Comparison of ENCODE assay signal across 8 cellular contexts in the genomic region with DNA sequence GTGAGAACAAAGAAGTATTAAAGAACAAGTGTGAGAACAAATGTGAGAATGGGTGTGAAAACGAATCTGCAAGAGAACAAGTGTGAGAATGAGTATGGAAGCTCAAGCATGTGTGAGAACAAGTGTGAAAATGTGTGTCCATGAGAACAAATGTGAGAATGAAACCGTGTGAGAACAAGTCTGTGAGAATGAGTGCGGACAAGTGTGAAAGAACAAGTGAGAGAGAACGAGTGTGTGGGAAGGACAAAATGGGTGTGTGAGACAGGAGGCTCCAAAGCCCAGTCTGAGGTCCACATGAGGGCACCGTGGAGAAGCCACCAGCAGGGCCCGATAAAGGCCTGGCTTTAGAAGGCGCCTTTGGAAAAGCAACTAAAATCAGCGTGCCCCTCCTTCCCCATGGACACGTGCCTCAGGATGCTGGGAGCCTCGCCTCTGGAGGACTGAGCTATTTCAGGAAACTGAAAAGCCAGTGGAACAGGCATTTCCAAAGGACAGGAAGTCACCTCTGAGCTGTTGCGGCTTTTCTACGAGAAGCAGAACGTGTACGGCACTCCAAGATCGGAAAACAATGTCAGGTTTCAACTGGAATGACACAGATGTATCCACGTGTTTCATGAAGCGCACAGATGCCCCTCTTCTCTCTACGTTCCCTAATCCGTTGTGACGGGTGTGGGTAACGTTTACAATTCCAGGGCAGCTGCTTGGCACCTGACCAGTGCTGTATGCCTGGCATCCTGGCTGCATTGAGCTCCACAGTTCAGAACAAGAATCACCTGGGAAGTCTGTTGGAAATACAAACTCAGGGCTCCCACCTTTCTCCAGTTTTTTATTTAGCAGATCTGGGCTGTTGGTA. TPM values are rescaled to one million over a fixed set of nuclear protein-coding genes. Genes with fewer than 3 reads are reported as not detected.
DNase-seq lines count a peak whose midpoint lies in the region; ATAC-seq and TF ChIP-seq lines count a peak whose summit lies in the region.

No MANE protein-coding gene starts in this region.

- peaks cover 6% of the 10 kb centered on the region for H3K36me3 ChIP-seq in breast epithelium

- no peak overlapping the region for H3K4me3 ChIP-seq in AG09309 (ENCODE audit: control insufficient read depth, low read depth, low read length)
- no peak overlapping the region for H3K4me3 ChIP-seq in breast epithelium

- H3K27me3 ChIP-seq in breast epithelium: no peaks in the 10 kb centered on the region

- no peaks in the 10 kb centered on the region for H3K27me3 Mint-ChIP-seq in type B pancreatic cell

- H3K9me3 Mint-ChIP-seq in type B pancreatic cell: no peaks in the 10 kb centered on the region

- intact Hi-C loops in breast epithelium (cut with DNase I; ENCODE audit: low total_unique reads): no loop called here

- H3K4me3 Mint-ChIP-seq in type B pancreatic cell: no peak overlapping the region

- no peak for DNase-seq in AG09309 (ENCODE audit: low read depth)
- peak; percentile 13 for DNase-seq in HPDE6-E6E7 (ENCODE audit: extremely low spot score)
- DNase-seq in breast epithelium (ENCODE audit: low spot score in 2 of 2): no peak
- peak; percentile 24 for DNase-seq in kidney tubule cell (ENCODE audit: low spot score)
- DNase-seq in type B pancreatic cell (ENCODE audit: extremely low spot score, unreplicated experiment): no peak
- no peak for DNase-seq in globus pallidus (ENCODE audit: low spot score)
- no peak for DNase-seq in T-helper 2 cell

- H3K9me3 ChIP-seq in breast epithelium: no peaks in the 10 kb centered on the region

- H3K36me3 Mint-ChIP-seq in type B pancreatic cell: peaks cover 10% of the 10 kb centered on the region

- no peaks in the 10 kb centered on the region for H3K4me1 ChIP-seq in breast epithelium

- ATAC-seq in HG03097 (IDR thresholded peaks at IDR 0.05; ENCODE audit: low FRiP score, unreplicated experiment): no peak

- no peak overlapping the region for H3K27ac Mint-ChIP-seq in type B pancreatic cell

- peak; percentile 18 for TF ChIP-seq CTCF in AG09309 (IDR thresholded peaks at IDR 0.05; ENCODE audit: control insufficient read depth, insufficient read depth, low read depth, low read length, missing control alignments)
- TF ChIP-seq CTCF in breast epithelium (IDR thresholded peaks at IDR 0.05): peak in 2 of 3 donors; percentile 22 to 30
- TF ChIP-seq CTCF in type B pancreatic cell (conservative IDR thresholded peaks at IDR 0.05): peak; percentile 40

- TF ChIP-seq POLR2A in breast epithelium (IDR thresholded peaks at IDR 0.05): no peak

- H3K4me1 Mint-ChIP-seq in type B pancreatic cell (ENCODE audit: unreplicated experiment): no peaks in the 10 kb centered on the region

- peak overlapping the region; percentile 52 to 64 for H3K27ac ChIP-seq in breast epithelium

RNA-seq across cellular contexts. Expression of a gene that starts 46.4 kb away (rescaled TPM):
- 100 to 1,000 TPM in 2 of 3 donors, 10 to 100 TPM in 1; 97.3 to 155 (median 115) TPM for total RNA-seq in breast epithelium
- total RNA-seq in type B pancreatic cell (ENCODE audit: low replicate concordance): 42.1 and 89.4 TPM in 2 replicates

Comparison
In these comparisons a context has a peak if more than half of its experiments do, and no peak if none do; other contexts are left out.
1. DNase-seq: peak in HPDE6-E6E7 (single experiment) and kidney tubule cell (single experiment); none in AG09309 (single experiment), breast epithelium (0 of 2), type B pancreatic cell (single experiment), globus pallidus (single experiment) and T-helper 2 cell (0 of 5).
2. Peak in every context shown above with its lines, with median percentiles within 50 percentile points of each other: CTCF ChIP-seq.